ENCODE assay signal across 8 cellular contexts in the genomic region with DNA sequence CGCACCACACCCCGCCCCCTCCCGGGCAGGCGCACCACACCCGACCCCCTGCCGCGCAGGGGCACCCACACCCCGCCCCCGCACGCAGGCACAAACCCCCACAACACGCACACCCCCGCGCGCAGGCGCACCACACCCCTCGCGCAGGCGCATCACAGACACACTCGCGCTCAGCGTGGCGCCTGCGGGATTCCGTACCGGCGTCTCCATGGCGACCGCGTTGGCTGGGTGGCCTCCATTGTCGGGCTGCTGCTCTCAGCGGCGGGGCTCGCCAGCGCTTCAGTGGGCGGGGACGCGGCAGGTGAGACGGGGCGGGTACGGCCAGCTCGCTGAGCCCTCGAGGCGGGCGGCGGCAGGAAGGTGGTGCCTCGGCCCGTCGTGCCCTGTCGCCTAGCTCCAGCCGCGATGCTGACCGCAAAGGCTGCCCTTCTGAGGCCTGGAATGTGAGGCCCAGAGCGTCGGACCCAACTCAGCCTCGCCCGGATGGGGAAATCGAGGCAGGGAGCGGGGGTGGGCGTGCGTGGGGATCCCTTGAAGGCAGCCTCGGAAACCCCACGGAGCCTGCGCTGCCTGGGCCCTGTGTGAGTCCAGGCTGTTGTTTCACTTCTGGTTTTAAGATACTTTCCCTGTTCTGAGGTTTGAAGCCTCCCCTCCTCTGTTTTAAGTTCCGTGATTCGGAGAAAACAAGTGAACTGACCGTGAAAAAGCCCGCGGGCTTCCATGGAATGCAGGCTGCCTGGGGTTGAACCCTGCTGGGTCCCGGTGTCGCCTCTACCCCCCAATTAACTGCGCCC. TPM values are rescaled to one million over a fixed set of nuclear protein-coding genes. Genes with fewer than 3 reads are reported as not detected.
DNase-seq lines count a peak whose midpoint lies in the region; ATAC-seq and TF ChIP-seq lines count a peak whose summit lies in the region.

A gene (plus strand): TSS at position 238 of the 794 bp plus-strand sequence. CDS start 1,332 bp downstream, outside the sequence.

- peaks cover 58% of the 10 kb centered on the region for H3K4me1 Mint-ChIP-seq in CD8-positive, alpha-beta T cell (ENCODE audit: low read depth)
- peaks cover 59% of the 10 kb centered on the region for H3K4me1 Mint-ChIP-seq in activated CD8-positive, alpha-beta T cell treated with anti-CD3 and anti-CD28 coated beads for 36 hours (ENCODE audit: low read depth)

- intact Hi-C loops in CD8-positive, alpha-beta T cell (cut with DNase I, micrococcal nuclease), result loop anchor here (1.0 to 10.0 kb wide), 9 partner anchors 24 to 431 kb away; a partner anchor contains a TSS
- intact Hi-C loops in activated CD8-positive, alpha-beta T cell treated with anti-CD3 and anti-CD28 coated beads for 36 hours (cut with micrococcal nuclease), result no loop called here
- intact Hi-C loops in lower lobe of right lung (cut with DNase I), result no loop called here

- peak within 1 kb of the TSS; percentile 77 for H3K4me3 ChIP-seq in CD8-positive, alpha-beta T cell (ENCODE audit: low read depth, low read length)
- H3K4me3 ChIP-seq in HL-60 (replicated peaks; ENCODE audit: insufficient read depth, low read length) (peak within 1 kb of the TSS; percentile 90), lower lobe of right lung (peak within 1 kb of the TSS; percentile 91)

- no peaks in the 10 kb centered on the region for H3K27me3 Mint-ChIP-seq in CD8-positive, alpha-beta T cell (ENCODE audit: low read depth)
- H3K27me3 Mint-ChIP-seq in activated CD8-positive, alpha-beta T cell treated with anti-CD3 and anti-CD28 coated beads for 36 hours, result no peaks in the 10 kb centered on the region

- H3K36me3 ChIP-seq in CD8-positive, alpha-beta T cell (ENCODE audit: insufficient read depth, low read length), result no peaks in the 10 kb centered on the region
- H3K36me3 ChIP-seq in lower lobe of right lung, result no peaks in the 10 kb centered on the region

- H3K9me3 Mint-ChIP-seq in CD8-positive, alpha-beta T cell, result no peaks in the 10 kb centered on the region
- peaks cover 6% of the 10 kb centered on the region for H3K9me3 Mint-ChIP-seq in activated CD8-positive, alpha-beta T cell treated with anti-CD3 and anti-CD28 coated beads for 36 hours

- POLR2A ChIA-PET in CD8-positive, alpha-beta T cell (lab: Charles Lee), result no interaction called here
- POLR2A ChIA-PET in activated CD8-positive, alpha-beta T cell treated with anti-CD3 and anti-CD28 coated beads for 36 hours (lab: Charles Lee), result interaction anchor here (1.0 kb wide), 1 partner anchor 25 kb away, joined by 3 read pairs; no protein-coding TSS in a partner anchor

- peak within 1 kb of the TSS; percentile 84 for H3K4me3 Mint-ChIP-seq in CD8-positive, alpha-beta T cell
- peak within 1 kb of the TSS; percentile 90 for H3K4me3 Mint-ChIP-seq in activated CD8-positive, alpha-beta T cell treated with anti-CD3 and anti-CD28 coated beads for 36 hours

- TF ChIP-seq CTCF in CD8-positive, alpha-beta T cell (IDR thresholded peaks at IDR 0.05), result no peak
- TF ChIP-seq CTCF in HL-60 (IDR thresholded peaks at IDR 0.05; ENCODE audit: insufficient read depth, low read length) (no peak), lower lobe of right lung (IDR thresholded peaks at IDR 0.05) (no peak)
- TF ChIP-seq CTCF in activated CD8-positive, alpha-beta T cell treated with anti-CD3 and anti-CD28 coated beads for 36 hours (IDR thresholded peaks at IDR 0.05), result no peak

- CTCF ChIA-PET in CD8-positive, alpha-beta T cell (lab: Charles Lee), result no interaction called here
- CTCF ChIA-PET in activated CD8-positive, alpha-beta T cell treated with anti-CD3 and anti-CD28 coated beads for 36 hours (lab: Charles Lee), result no interaction called here

- peak within 1 kb of the TSS; percentile 68 for H3K27ac ChIP-seq in CD8-positive, alpha-beta T cell (ENCODE audit: low read depth, low read length)
- H3K27ac ChIP-seq in HL-60 (replicated peaks) (peak within 1 kb of the TSS; percentile 95), lower lobe of right lung (peak within 1 kb of the TSS; percentile 88)

- peak; percentile 90 for ATAC-seq in CD8-positive, alpha-beta T cell
- peak; percentile 65 for ATAC-seq in GM19467 (IDR thresholded peaks at IDR 0.05; ENCODE audit: unreplicated experiment)
- ATAC-seq in activated CD8-positive, alpha-beta T cell treated with anti-CD3 and anti-CD28 coated beads for 36 hours, result peak; percentile 84
- peak; percentile 90 to 97 for ATAC-seq in lower lobe of right lung

- peak within 1 kb of the TSS; percentile 91 for H3K27ac Mint-ChIP-seq in CD8-positive, alpha-beta T cell
- peak within 1 kb of the TSS; percentile 88 for H3K27ac Mint-ChIP-seq in activated CD8-positive, alpha-beta T cell treated with anti-CD3 and anti-CD28 coated beads for 36 hours

- peak; percentile 99 to 100 (median 100) for DNase-seq in CD8-positive, alpha-beta T cell
- peak; percentile 94 to 98 for DNase-seq in HL-60 (ENCODE audit: low read depth in 1 of 2, low spot score in 1 of 2)
- DNase-seq in NCI-H82 treated with DMSO at 0.1 percent for 48 hours (lab: John Stamatoyannopoulos, UW; ENCODE audit: unreplicated experiment), result peak; percentile 85
- peak; percentile 99 for DNase-seq in activated CD8-positive, alpha-beta T cell treated with anti-CD3 and anti-CD28 coated beads for 36 hours
- DNase-seq in ecto neural progenitor cell (ENCODE audit: low spot score), result peak; percentile 100
- DNase-seq in lower lobe of right lung, result peak; percentile 99
- peak; percentile 97 for DNase-seq in stimulated activated CD4-positive, alpha-beta T cell treated with anti-CD3 and anti-CD28 coated beads, Interleukin-4, amount 100 ng/mL, for 48 hours (ENCODE audit: low read depth in 2 of 2)

- H3K36me3 Mint-ChIP-seq in CD8-positive, alpha-beta T cell, result peaks cover 12% of the 10 kb centered on the region
- peaks cover 37% of the 10 kb centered on the region for H3K36me3 Mint-ChIP-seq in activated CD8-positive, alpha-beta T cell treated with anti-CD3 and anti-CD28 coated beads for 36 hours (ENCODE audit: low read depth)

- H3K27me3 ChIP-seq in CD8-positive, alpha-beta T cell (ENCODE audit: insufficient read depth, low read length), result no peaks in the 10 kb centered on the region
- H3K27me3 ChIP-seq in HL-60 (ENCODE audit: insufficient read depth, poor library complexity, severe bottlenecking), result no peaks in the 10 kb centered on the region
- no peaks in the 10 kb centered on the region for H3K27me3 ChIP-seq in lower lobe of right lung (ENCODE audit: low read depth)

- no peaks in the 10 kb centered on the region for H3K9me3 ChIP-seq in CD8-positive, alpha-beta T cell (ENCODE audit: low read length)
- H3K9me3 ChIP-seq in lower lobe of right lung, result no peaks in the 10 kb centered on the region

- peaks cover 31% of the 10 kb centered on the region for H3K4me1 ChIP-seq in CD8-positive, alpha-beta T cell (ENCODE audit: insufficient read depth, low read length)
- peaks cover 54% of the 10 kb centered on the region for H3K4me1 ChIP-seq in lower lobe of right lung

RNA-seq across cellular contexts. Expression of the gene that starts here (rescaled TPM):
- total RNA-seq in CD8-positive, alpha-beta T cell, result 1 to 10 TPM in 1 of 2 experiments, under 1 TPM in 1; 0.68 to 3.2 TPM
- total RNA-seq in activated CD8-positive, alpha-beta T cell treated with anti-CD3 and anti-CD28 coated beads for 36 hours, result 1 to 10 TPM; 2.7 to 3.5 TPM
- 15.5 TPM for total RNA-seq in lower lobe of right lung

Comparison
In these comparisons a context has a peak if more than half of its experiments do, and no peak if none do; other contexts are left out.
1. Peak in every context shown above with its lines: DNase-seq, ATAC-seq, H3K4me3 ChIP-seq and H3K27ac ChIP-seq.
2. intact Hi-C loops: an anchor here in CD8-positive, alpha-beta T cell (1.0 to 10.0 kb wide); none called in activated CD8-positive, alpha-beta T cell treated with anti-CD3 and anti-CD28 coated beads for 36 hours and lower lobe of right lung.